In the genomic region with DNA sequence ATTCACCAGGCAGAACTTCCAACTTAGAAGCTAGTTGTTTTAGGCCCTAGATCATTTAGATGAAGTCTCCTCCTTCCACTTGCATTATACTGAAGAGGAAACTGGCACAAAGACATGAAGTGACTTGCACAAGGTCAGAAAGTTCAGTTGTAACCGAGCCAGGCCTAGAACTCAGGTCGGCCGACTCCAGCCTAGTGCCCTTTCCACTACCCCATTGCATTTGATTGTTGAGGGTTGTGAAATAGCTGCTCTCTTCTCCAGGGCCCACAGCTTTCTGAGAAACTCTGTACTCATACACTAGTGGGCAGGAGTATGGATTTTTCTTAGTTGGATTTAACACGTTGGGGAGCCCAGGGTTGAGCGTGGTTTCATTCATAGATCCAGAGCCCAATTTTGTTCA, we compare ENCODE assay signal across 14 cellular contexts. TPM values are rescaled to one million over a fixed set of nuclear protein-coding genes. Genes with fewer than 3 reads are reported as not detected.
DNase-seq lines count a peak whose midpoint lies in the region; ATAC-seq and TF ChIP-seq lines count a peak whose summit lies in the region.
"Had no signal": no experiment of that assay in that cellular context is flagged by ENCODE, and none has a peak within 500 bp of the region (broad histone marks: within the 10 kb centered on the region; RNA-seq: fewer than 3 reads in every experiment).

No MANE protein-coding gene starts in this region.

- H3K36me3 ChIP-seq in tibial nerve = no peaks in the 10 kb centered on the region

- H3K9me3 ChIP-seq in tibial nerve = no peaks in the 10 kb centered on the region

- POLR2A ChIA-PET in WTC11 (lab: Charles Lee) = no interaction called here
- POLR2A ChIA-PET in activated CD8-positive, alpha-beta T cell treated with anti-CD3 and anti-CD28 coated beads, Interleukin-2, amount 10 ng/mL, durations not matched to agents 7 days and 5 days (lab: Charles Lee) = interaction anchor here (0.6 kb wide), 1 partner anchor 48 kb away, joined by 4 read pairs; no protein-coding TSS in a partner anchor

- peaks cover 3% of the 10 kb centered on the region; the same call in 1 of the 2 replicates for H3K9me3 Mint-ChIP-seq in WTC11
- H3K9me3 Mint-ChIP-seq in nephron = no peaks in the 10 kb centered on the region
- no peaks in the 10 kb centered on the region for H3K9me3 Mint-ChIP-seq in activated CD8-positive, alpha-beta T cell treated with anti-CD3 and anti-CD28 coated beads, Interleukin-2, amount 10 ng/mL, durations not matched to agents 7 days and 5 days (ENCODE audit: insufficient read depth)
- H3K9me3 Mint-ChIP-seq: natural killer cell had no signal

- H3K4me1 ChIP-seq in tibial nerve = peaks cover 7 to 86% (median 44%) of the 10 kb centered on the region in 4 donors

- ATAC-seq in WTC11 = no peak
- no peak for ATAC-seq in GM19328 (IDR thresholded peaks at IDR 0.05; ENCODE audit: unreplicated experiment)
- no peak for ATAC-seq in activated CD8-positive, alpha-beta T cell treated with anti-CD3 and anti-CD28 coated beads, Interleukin-2, amount 10 ng/mL, durations not matched to agents 7 days and 5 days
- ATAC-seq: natural killer cell had no signal

- DNase-seq in WTC11 (ENCODE audit: low spot score) = no peak
- peak; percentile 60 for DNase-seq in fibroblast of the aortic adventitia (ENCODE audit: low read depth)
- peak; percentile 17 to 18 for DNase-seq in tibial nerve (ENCODE audit: low spot score in 2 of 2)
- DNase-seq in activated CD4-positive, alpha-beta T cell treated with anti-CD3 and anti-CD28 coated beads for 1 hour = no peak
- DNase-seq in activated CD8-positive, alpha-beta T cell treated with anti-CD3 and anti-CD28 coated beads, Interleukin-2, amount 10 ng/mL, durations not matched to agents 7 days and 5 days = no peak
- DNase-seq in NCI-H1930 (lab: John Stamatoyannopoulos, UW) = no peak
- DNase-seq: activated CD4-positive, alpha-beta T cell treated with anti-CD3 and anti-CD28 coated beads for 48 hours; activated naive CD4-positive, alpha-beta T cell treated with Interleukin-2 at 50 U/mL for 16 hours; natural killer cell; NCI-H1092; NCI-H748 treated with DMSO at 0.1 percent for 48 hours; stimulated activated CD4-positive, alpha-beta T cell treated with anti-CD3 and anti-CD28 coated beads, Interleukin-4, amount 100 ng/mL, for 1 hour had no signal

- TF ChIP-seq POLR2A in tibial nerve (IDR thresholded peaks at IDR 0.05) = no peak

- H3K4me3 ChIP-seq in fibroblast of the aortic adventitia (ENCODE audit: low read depth, low read length) (no peak overlapping the region), tibial nerve (no peak overlapping the region)

- H3K4me3 Mint-ChIP-seq in WTC11 (no peak overlapping the region), nephron (no peak overlapping the region)
- no peak overlapping the region for H3K4me3 Mint-ChIP-seq in activated CD8-positive, alpha-beta T cell treated with anti-CD3 and anti-CD28 coated beads, Interleukin-2, amount 10 ng/mL, durations not matched to agents 7 days and 5 days
- H3K4me3 Mint-ChIP-seq: natural killer cell had no signal

- WGBS in tibial nerve, 2 donors = 20 to 25% methylated on average over 5 of the region's 5 CpGs

- TF ChIP-seq EP300 in tibial nerve (IDR thresholded peaks at IDR 0.05) = peak in 1 of 2 donors; percentile 42

- peak overlapping the region in 3 of 4 donors; percentile 15 to 93 (median 70) for H3K27ac ChIP-seq in tibial nerve

- H3K27me3 ChIP-seq in tibial nerve = no peaks in the 10 kb centered on the region

- TF ChIP-seq CTCF in WTC11 (IDR thresholded peaks at IDR 0.05) (no peak), fibroblast of the aortic adventitia (IDR thresholded peaks at IDR 0.05; ENCODE audit: insufficient read depth, low read length) (no peak), nephron (IDR thresholded peaks at IDR 0.05; ENCODE audit: unreplicated experiment in 3 of 3) (no peak), tibial nerve (IDR thresholded peaks at IDR 0.05) (no peak)

- H3K36me3 Mint-ChIP-seq in WTC11 (peaks cover 38% of the 10 kb centered on the region), nephron (ENCODE audit: low read depth) (peaks cover 31% of the 10 kb centered on the region)
- H3K36me3 Mint-ChIP-seq in activated CD8-positive, alpha-beta T cell treated with anti-CD3 and anti-CD28 coated beads, Interleukin-2, amount 10 ng/mL, durations not matched to agents 7 days and 5 days (ENCODE audit: low read depth) = no peaks in the 10 kb centered on the region
- H3K36me3 Mint-ChIP-seq: natural killer cell had no signal

- CTCF ChIA-PET in WTC11 (lab: Charles Lee) = no interaction called here
- CTCF ChIA-PET in activated CD8-positive, alpha-beta T cell treated with anti-CD3 and anti-CD28 coated beads, Interleukin-2, amount 10 ng/mL, durations not matched to agents 7 days and 5 days (lab: Charles Lee) = no interaction called here

- H3K4me1 Mint-ChIP-seq in WTC11 = peaks cover 92% of the 10 kb centered on the region
- peaks cover 66% of the 10 kb centered on the region for H3K4me1 Mint-ChIP-seq in nephron
- H3K4me1 Mint-ChIP-seq in activated CD8-positive, alpha-beta T cell treated with anti-CD3 and anti-CD28 coated beads, Interleukin-2, amount 10 ng/mL, durations not matched to agents 7 days and 5 days (ENCODE audit: low read depth) = peaks cover under 1% of the 10 kb centered on the region

- H3K27me3 Mint-ChIP-seq in WTC11 (ENCODE audit: low read depth) (no peaks in the 10 kb centered on the region), nephron (ENCODE audit: low read depth) (no peaks in the 10 kb centered on the region)
- peaks cover 21% of the 10 kb centered on the region for H3K27me3 Mint-ChIP-seq in activated CD8-positive, alpha-beta T cell treated with anti-CD3 and anti-CD28 coated beads, Interleukin-2, amount 10 ng/mL, durations not matched to agents 7 days and 5 days (ENCODE audit: low read depth)

- 0 out of 2 replicates have a peak overlapping the region, but pooled peaks have one; percentile 86 for H3K27ac Mint-ChIP-seq in WTC11
- peak overlapping the region in 2 of 3 experiments; percentile 38 to 60 for H3K27ac Mint-ChIP-seq in nephron
- no peak overlapping the region for H3K27ac Mint-ChIP-seq in activated CD8-positive, alpha-beta T cell treated with anti-CD3 and anti-CD28 coated beads, Interleukin-2, amount 10 ng/mL, durations not matched to agents 7 days and 5 days
- H3K27ac Mint-ChIP-seq: natural killer cell had no signal

TF ChIP-seq in WTC11, 78 proteins besides CTCF, POLR2A, EP300 and RAD21:
- TF ChIP-seq, protein P1, sequence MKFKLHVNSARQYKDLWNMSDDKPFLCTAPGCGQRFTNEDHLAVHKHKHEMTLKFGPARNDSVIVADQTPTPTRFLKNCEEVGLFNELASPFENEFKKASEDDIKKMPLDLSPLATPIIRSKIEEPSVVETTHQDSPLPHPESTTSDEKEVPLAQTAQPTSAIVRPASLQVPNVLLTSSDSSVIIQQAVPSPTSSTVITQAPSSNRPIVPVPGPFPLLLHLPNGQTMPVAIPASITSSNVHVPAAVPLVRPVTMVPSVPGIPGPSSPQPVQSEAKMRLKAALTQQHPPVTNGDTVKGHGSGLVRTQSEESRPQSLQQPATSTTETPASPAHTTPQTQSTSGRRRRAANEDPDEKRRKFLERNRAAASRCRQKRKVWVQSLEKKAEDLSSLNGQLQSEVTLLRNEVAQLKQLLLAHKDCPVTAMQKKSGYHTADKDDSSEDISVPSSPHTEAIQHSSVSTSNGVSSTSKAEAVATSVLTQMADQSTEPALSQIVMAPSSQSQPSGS (CRISPR knock-in tag; IDR thresholded peaks at IDR 0.05; ENCODE audit: borderline replicate concordance, low read depth) = no peak
- TF ChIP-seq RORB (CRISPR knock-in tag; IDR thresholded peaks at IDR 0.05) (no peak), ZNF317 (CRISPR knock-in tag; IDR thresholded peaks at IDR 0.05; ENCODE audit: borderline replicate concordance, low read depth) (no peak)
- TF ChIP-seq, protein P2, sequence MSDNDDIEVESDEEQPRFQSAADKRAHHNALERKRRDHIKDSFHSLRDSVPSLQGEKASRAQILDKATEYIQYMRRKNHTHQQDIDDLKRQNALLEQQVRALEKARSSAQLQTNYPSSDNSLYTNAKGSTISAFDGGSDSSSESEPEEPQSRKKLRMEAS (CRISPR knock-in tag; IDR thresholded peaks at IDR 0.05) = no peak
- TF ChIP-seq, protein P3, sequence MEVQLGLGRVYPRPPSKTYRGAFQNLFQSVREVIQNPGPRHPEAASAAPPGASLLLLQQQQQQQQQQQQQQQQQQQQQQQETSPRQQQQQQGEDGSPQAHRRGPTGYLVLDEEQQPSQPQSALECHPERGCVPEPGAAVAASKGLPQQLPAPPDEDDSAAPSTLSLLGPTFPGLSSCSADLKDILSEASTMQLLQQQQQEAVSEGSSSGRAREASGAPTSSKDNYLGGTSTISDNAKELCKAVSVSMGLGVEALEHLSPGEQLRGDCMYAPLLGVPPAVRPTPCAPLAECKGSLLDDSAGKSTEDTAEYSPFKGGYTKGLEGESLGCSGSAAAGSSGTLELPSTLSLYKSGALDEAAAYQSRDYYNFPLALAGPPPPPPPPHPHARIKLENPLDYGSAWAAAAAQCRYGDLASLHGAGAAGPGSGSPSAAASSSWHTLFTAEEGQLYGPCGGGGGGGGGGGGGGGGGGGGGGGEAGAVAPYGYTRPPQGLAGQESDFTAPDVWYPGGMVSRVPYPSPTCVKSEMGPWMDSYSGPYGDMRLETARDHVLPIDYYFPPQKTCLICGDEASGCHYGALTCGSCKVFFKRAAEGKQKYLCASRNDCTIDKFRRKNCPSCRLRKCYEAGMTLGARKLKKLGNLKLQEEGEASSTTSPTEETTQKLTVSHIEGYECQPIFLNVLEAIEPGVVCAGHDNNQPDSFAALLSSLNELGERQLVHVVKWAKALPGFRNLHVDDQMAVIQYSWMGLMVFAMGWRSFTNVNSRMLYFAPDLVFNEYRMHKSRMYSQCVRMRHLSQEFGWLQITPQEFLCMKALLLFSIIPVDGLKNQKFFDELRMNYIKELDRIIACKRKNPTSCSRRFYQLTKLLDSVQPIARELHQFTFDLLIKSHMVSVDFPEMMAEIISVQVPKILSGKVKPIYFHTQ (CRISPR knock-in tag; IDR thresholded peaks at IDR 0.05) = no peak

RNA-seq across cellular contexts. Expression of a gene that starts 5.6 kb away (rescaled TPM):
- total RNA-seq in WTC11 (2021) (101 to 121 TPM (median 103 TPM) in 3 replicates), fibroblast of the aortic adventitia (ENCODE audit: low replicate concordance) (9.1 and 30.0 TPM in 2 replicates), tibial nerve (10 to 100 TPM; 18.6 to 37.1 (median 27.3) TPM)
- total RNA-seq in activated CD8-positive, alpha-beta T cell treated with anti-CD3 and anti-CD28 coated beads, Interleukin-2, amount 10 ng/mL, durations not matched to agents 7 days and 5 days = not detected

Comparison
In these comparisons a context has a peak if more than half of its experiments do, and no peak if none do; other contexts are left out.
1. DNase-seq: peak in fibroblast of the aortic adventitia (single experiment) and tibial nerve (2 of 2); none in WTC11 (single experiment), activated CD4-positive, alpha-beta T cell treated with anti-CD3 and anti-CD28 coated beads for 1 hour (single experiment), activated CD8-positive, alpha-beta T cell treated with anti-CD3 and anti-CD28 coated beads, Interleukin-2, amount 10 ng/mL, durations not matched to agents 7 days and 5 days (single experiment) and NCI-H1930 (0 of 2).
2. RNA of a gene that starts 5.6 kb away (total RNA-seq): 101 to 121 TPM in WTC11, 18.6 to 37.1 TPM in tibial nerve and 9.1 to 30.0 TPM in fibroblast of the aortic adventitia; not detected in activated CD8-positive, alpha-beta T cell treated with anti-CD3 and anti-CD28 coated beads, Interleukin-2, amount 10 ng/mL, durations not matched to agents 7 days and 5 days; every median in the first group is over 10 times any median in the second.